Comparison of ENCODE assay signal across 16 cellular contexts in the genomic region with DNA sequence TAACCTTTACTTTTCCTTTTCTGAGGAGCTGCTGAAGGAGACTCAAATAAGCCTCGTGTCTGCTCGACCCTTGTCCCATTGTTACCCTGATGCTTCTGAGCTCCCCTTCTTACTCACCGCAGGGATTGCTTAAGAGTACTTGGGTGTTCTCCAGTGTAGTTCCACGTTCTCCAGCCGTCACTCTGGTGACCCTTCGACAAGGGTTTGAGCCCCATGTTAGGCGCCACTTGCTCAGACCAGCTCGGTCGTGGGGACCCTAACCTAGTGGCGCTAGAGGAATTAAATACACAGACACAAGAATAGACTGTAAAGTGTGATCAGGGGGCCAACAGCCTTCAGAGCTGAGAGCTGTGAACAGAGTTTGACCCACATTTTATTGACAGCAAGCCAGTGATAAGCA. TPM values are rescaled to one million over a fixed set of nuclear protein-coding genes. Genes with fewer than 3 reads are reported as not detected.
A peak's percentile ranks its signal among the peaks of the same experiment; 100 is the strongest.
DNase-seq lines count a peak whose midpoint lies in the region; ATAC-seq and TF ChIP-seq lines count a peak whose summit lies in the region.
"Had no signal": no experiment of that assay in that cellular context is flagged by ENCODE, and none has a peak within 500 bp of the region (broad histone marks: within the 10 kb centered on the region; RNA-seq: fewer than 3 reads in every experiment).

No MANE protein-coding gene starts in this region.

- H3K79me2 ChIP-seq in OCI-LY7 (ENCODE audit: insufficient read depth, low read depth, low read length), result no peaks in the 10 kb centered on the region; the same call in 1 of the 2 replicates

- no peaks in the 10 kb centered on the region for H3K9me2 ChIP-seq in OCI-LY7 (ENCODE audit: insufficient read depth, low read length)

- peak; percentile 26 for DNase-seq in stimulated activated naive CD8-positive, alpha-beta T cell treated with anti-CD3 and anti-CD28 coated beads, Interleukin-15, Interleukin-2, amounts not matched to agents 100 U/mL and 50 U/mL, for 24 hours
- no peak for DNase-seq in stimulated activated naive CD8-positive, alpha-beta T cell treated with anti-CD3 and anti-CD28 coated beads, Interleukin-15, amount 100 ng/mL, for 72 hours
- peak; percentile 53 for DNase-seq in OCI-LY7 (ENCODE audit: low spot score)
- DNase-seq in fibroblast of gingiva (ENCODE audit: low read depth), result peak; percentile 17
- DNase-seq in vagina (ENCODE audit: extremely low spot score in 2 of 2), result no peak
- DNase-seq in NCI-H345 (lab: John Stamatoyannopoulos, UW), result no peak
- DNase-seq: Kasumi-1; kidney glomerular epithelial cell; NCI-H446; SHP77 treated with DMSO at 0.1 percent for 48 hours; stimulated activated naive CD4-positive, alpha-beta T cell treated with Interleukin-2 at 50 U/mL for 16 hours had no signal

- H3K4me1 ChIP-seq in OCI-LY7 (ENCODE audit: insufficient read depth, low read length, poor library complexity, severe bottlenecking), result no peaks in the 10 kb centered on the region
- no peaks in the 10 kb centered on the region for H3K4me1 ChIP-seq in vagina
- H3K4me1 ChIP-seq: foreskin keratinocyte had no signal

- no peaks in the 10 kb centered on the region for H3K4me1 Mint-ChIP-seq in stimulated activated naive CD8-positive, alpha-beta T cell treated with anti-CD3 and anti-CD28 coated beads, Interleukin-15, amount 100 ng/mL, for 72 hours

- H3K4me3 Mint-ChIP-seq in stimulated activated naive CD8-positive, alpha-beta T cell treated with anti-CD3 and anti-CD28 coated beads, Interleukin-15, amount 100 ng/mL, for 72 hours, result no peak overlapping the region
- H3K4me3 Mint-ChIP-seq: CD8-positive, alpha-beta T cell had no signal

- H3K9me3 ChIP-seq in OCI-LY7 (ENCODE audit: low read length), result peaks cover 50% of the 10 kb centered on the region
- H3K9me3 ChIP-seq in vagina, result peaks cover 69% of the 10 kb centered on the region

- H4K20me1 ChIP-seq in OCI-LY7 (ENCODE audit: insufficient read depth, low read length), result no peaks in the 10 kb centered on the region

- H3K4me3 ChIP-seq in OCI-LY7 (ENCODE audit: low read depth, low read length, poor library complexity, severe bottlenecking), result no peak overlapping the region
- H3K4me3 ChIP-seq in vagina, result no peak overlapping the region

- no TSS peak for BruUV-seq in OCI-LY7 (replicated peaks; lab: Mats Ljungman, UMichigan)

- no peak overlapping the region for H3K27ac Mint-ChIP-seq in stimulated activated naive CD8-positive, alpha-beta T cell treated with anti-CD3 and anti-CD28 coated beads, Interleukin-15, amount 100 ng/mL, for 72 hours
- H3K27ac Mint-ChIP-seq: CD8-positive, alpha-beta T cell had no signal

- TF ChIP-seq POLR2A in vagina (IDR thresholded peaks at IDR 0.05), result no peak

- H3K27me3 ChIP-seq in vagina, result no peaks in the 10 kb centered on the region
- H3K27me3 ChIP-seq: foreskin keratinocyte, neutrophil had no signal

- H3K27ac ChIP-seq in OCI-LY7 (ENCODE audit: low read depth, low read length, poor library complexity, severe bottlenecking) (no peak overlapping the region), vagina (no peak overlapping the region)
- H3K27ac ChIP-seq: foreskin keratinocyte, neutrophil had no signal

- H3K27me3 Mint-ChIP-seq in stimulated activated naive CD8-positive, alpha-beta T cell treated with anti-CD3 and anti-CD28 coated beads, Interleukin-15, amount 100 ng/mL, for 72 hours, result no peaks in the 10 kb centered on the region

- H2AFZ ChIP-seq in OCI-LY7 (ENCODE audit: low read length), result no peak overlapping the region

- no peak overlapping the region for H3K4me2 ChIP-seq in OCI-LY7 (ENCODE audit: low read length)

- peaks cover 99% of the 10 kb centered on the region for H3K36me3 ChIP-seq in OCI-LY7 (ENCODE audit: insufficient read depth, low read length)
- peaks cover 0 to 97% of the 10 kb centered on the region in 2 donors for H3K36me3 ChIP-seq in vagina
- H3K36me3 ChIP-seq: neutrophil had no signal

- CTCF ChIA-PET in OCI-LY7 (lab: Charles Lee; ENCODE audit: unreplicated experiment), result interaction anchor here (0.6 kb wide), 1 partner anchor 1774 kb away, joined by 3 read pairs; no protein-coding TSS in a partner anchor

- ATAC-seq in stimulated activated naive CD8-positive, alpha-beta T cell treated with anti-CD3 and anti-CD28 coated beads, Interleukin-15, Interleukin-2, amounts not matched to agents 100 U/mL and 50 U/mL, for 24 hours, result no peak
- no peak for ATAC-seq in stimulated activated naive CD8-positive, alpha-beta T cell treated with anti-CD3 and anti-CD28 coated beads, Interleukin-15, amount 100 ng/mL, for 72 hours
- ATAC-seq in HG03097 (IDR thresholded peaks at IDR 0.05; ENCODE audit: low FRiP score, unreplicated experiment), result no peak
- ATAC-seq in GM21723 (IDR thresholded peaks at IDR 0.05; ENCODE audit: unreplicated experiment), result no peak
- ATAC-seq: CD8-positive, alpha-beta T cell; foreskin keratinocyte had no signal

- POLR2A ChIA-PET in OCI-LY7 (lab: Charles Lee), result no interaction called here

- no peak for TF ChIP-seq CTCF in OCI-LY7 (conservative IDR thresholded peaks at IDR 0.05; ENCODE audit: low read length)
- no peak for TF ChIP-seq CTCF in vagina (IDR thresholded peaks at IDR 0.05)

- intact Hi-C loops in OCI-LY7 (cut with micrococcal nuclease; ENCODE audit: unreplicated experiment) (no loop called here), vagina (cut with DNase I) (no loop called here)

- H3K9me3 Mint-ChIP-seq in stimulated activated naive CD8-positive, alpha-beta T cell treated with anti-CD3 and anti-CD28 coated beads, Interleukin-15, amount 100 ng/mL, for 72 hours, result peaks cover 48 to 65% of the 10 kb centered on the region in 2 donors

RNA-seq across cellular contexts. Expression of a gene that starts 10.3 kb away (rescaled TPM):
- total RNA-seq in OCI-LY7 (2014; rRNA removed; shearing (Covaris generic)), result 9.3 and 12.0 TPM in 2 replicates
- 15.5 and 16.0 TPM in 2 replicates for total RNA-seq in OCI-LY7 (2022)
- 9.1 TPM for total RNA-seq in vagina

RNA-seq across cellular contexts. Expression of a gene that starts 28.8 kb away (rescaled TPM):
- 0.13 and 0.54 TPM in 2 replicates for total RNA-seq in OCI-LY7 (2014; rRNA removed; shearing (Covaris generic))
- total RNA-seq in OCI-LY7 (2022) (2.1 and 2.6 TPM in 2 replicates), vagina (0.98 TPM)

RNA-seq across cellular contexts. Expression of a gene that starts 37.9 kb away (rescaled TPM):
- total RNA-seq in OCI-LY7 (2014; rRNA removed; shearing (Covaris generic)), result 15.5 and 17.1 TPM in 2 replicates
- total RNA-seq in OCI-LY7 (2022) (15.8 and 26.4 TPM in 2 replicates), vagina (5.6 TPM)

Comparison
In these comparisons a context has a peak if more than half of its experiments do, and no peak if none do; other contexts are left out.
1. DNase-seq: peak in stimulated activated naive CD8-positive, alpha-beta T cell treated with anti-CD3 and anti-CD28 coated beads, Interleukin-15, Interleukin-2, amounts not matched to agents 100 U/mL and 50 U/mL, for 24 hours (single experiment), OCI-LY7 (single experiment) and fibroblast of gingiva (single experiment); none in stimulated activated naive CD8-positive, alpha-beta T cell treated with anti-CD3 and anti-CD28 coated beads, Interleukin-15, amount 100 ng/mL, for 72 hours (0 of 2), vagina (0 of 2) and NCI-H345 (single experiment).